28 cellular contexts compared by ENCODE assay signal in the genomic region with DNA sequence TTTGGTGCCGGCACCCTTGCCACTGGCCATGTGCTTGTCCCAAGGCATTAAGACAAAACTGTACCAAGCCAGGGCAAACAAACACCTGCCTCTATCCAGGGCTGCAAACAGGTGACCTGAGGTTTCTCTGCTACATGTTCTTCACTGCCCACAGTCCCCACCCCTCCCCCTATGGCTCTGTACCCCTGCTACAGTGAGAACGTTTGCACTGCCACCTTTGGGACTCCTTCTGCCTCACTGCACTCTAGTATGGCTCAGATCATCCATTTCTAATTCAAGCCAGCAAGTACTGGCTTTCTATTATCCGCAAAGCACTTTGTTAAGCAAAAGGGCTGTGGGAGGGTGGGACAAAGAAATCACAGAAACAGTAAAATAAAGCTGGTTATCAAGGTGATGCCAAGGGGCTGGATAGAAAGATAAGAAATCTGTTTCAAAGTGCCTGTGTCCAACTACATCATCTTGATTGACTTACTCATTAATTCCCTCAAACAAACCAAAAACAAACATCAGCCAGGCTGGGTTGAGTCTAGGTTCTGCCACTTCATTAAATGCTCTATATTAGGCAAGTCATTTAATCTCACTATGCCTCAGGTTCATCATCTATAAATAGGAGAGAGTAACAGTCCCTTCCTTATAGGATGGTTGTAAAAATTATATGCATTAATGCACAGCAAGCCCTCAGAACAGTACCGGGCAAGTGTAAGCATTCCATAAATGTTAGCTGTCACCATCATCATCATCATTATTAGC.
DNase-seq lines count a peak whose midpoint lies in the region; ATAC-seq and TF ChIP-seq lines count a peak whose summit lies in the region.
"Had no signal": no experiment of that assay in that cellular context is flagged by ENCODE, and none has a peak within 500 bp of the region (broad histone marks: within the 10 kb centered on the region; RNA-seq: fewer than 3 reads in every experiment).

No MANE protein-coding gene starts in this region.

- H3K27ac ChIP-seq in ascending aorta (peak overlapping the region; percentile 26 to 52), tibial artery (peak overlapping the region; percentile 35 to 48), tibial nerve (peak overlapping the region in 1 of 4 donors; percentile 64)
- H3K27ac ChIP-seq: skin epidermis, testis had no signal

- intact Hi-C loops in ascending aorta (cut with DNase I) (no loop called here), tibial artery (cut with DNase I; ENCODE audit: low total_unique reads) (loop anchor here (2.0 kb wide), 1 partner anchor 37 kb away; no protein-coding TSS in a partner anchor)

- no peak for TF ChIP-seq POLR2A in tibial nerve (IDR thresholded peaks at IDR 0.05)

- DNase-seq in ascending aorta (ENCODE audit: low spot score in 2 of 2): no peak
- no peak for DNase-seq in glutamatergic neuron
- no peak for DNase-seq in tibial artery
- no peak for DNase-seq in globus pallidus (ENCODE audit: low spot score)
- no peak for DNase-seq in NCI-H1930 (lab: John Stamatoyannopoulos, UW)
- no peak for DNase-seq in tibial nerve (ENCODE audit: low spot score in 2 of 2)
- DNase-seq: activated CD4-positive, alpha-beta T cell treated with anti-CD3 and anti-CD28 coated beads for 4 hours; activated naive CD4-positive, alpha-beta T cell treated with anti-CD3 and anti-CD28 coated beads, Interleukin-2, amount 50 U/mL, for 16 hours; activated T-cell treated with anti-CD3 and anti-CD28 coated beads, Interleukin-2, amount 50 U/mL, for 72 hours; CD4-positive, alpha-beta memory T cell; cerebellar nuclear complex; DMS153; effector CD8-positive, alpha-beta T cell; erythroblast; KBM-7; left cardiac atrium; NCI-H1694 treated with DMSO at 0.1 percent for 48 hours; NCI-H82; nephron progenitor cell; PC-3; posterior cingulate gyrus; SIG-M5; stimulated activated CD4-positive, alpha-beta T cell treated with anti-CD3 and anti-CD28 coated beads, Interleukin-2, amount 100 ng/mL, for 24 hours; testis had no signal

- H3K9me3 Mint-ChIP-seq in glutamatergic neuron (ENCODE audit: unreplicated experiment): peaks cover 1% of the 10 kb centered on the region
- H3K9me3 Mint-ChIP-seq in nephron: no peaks in the 10 kb centered on the region
- H3K9me3 Mint-ChIP-seq: stimulated activated effector memory CD8-positive, alpha-beta T cell treated with anti-CD3 and anti-CD28 coated beads, Interleukin-12 subunit alpha, Interleukin-12 subunit beta, amount 100 ng/mL, for 72 hours had no signal

- H3K36me3 ChIP-seq in ascending aorta (no peaks in the 10 kb centered on the region), tibial artery (no peaks in the 10 kb centered on the region), tibial nerve (no peaks in the 10 kb centered on the region)

- TF ChIP-seq CTCF in ascending aorta (IDR thresholded peaks at IDR 0.05) (no peak), glutamatergic neuron (IDR thresholded peaks at IDR 0.05; ENCODE audit: partially characterized antibody, unreplicated experiment) (no peak), nephron (IDR thresholded peaks at IDR 0.05; ENCODE audit: unreplicated experiment in 3 of 3) (no peak), tibial artery (IDR thresholded peaks at IDR 0.05) (no peak), tibial nerve (IDR thresholded peaks at IDR 0.05) (no peak)

- no peaks in the 10 kb centered on the region for H3K27me3 ChIP-seq in ascending aorta
- no peaks in the 10 kb centered on the region for H3K27me3 ChIP-seq in tibial artery
- no peaks in the 10 kb centered on the region for H3K27me3 ChIP-seq in tibial nerve
- H3K27me3 ChIP-seq: testis had no signal

- H3K4me3 Mint-ChIP-seq in glutamatergic neuron (ENCODE audit: unreplicated experiment) (no peak overlapping the region), nephron (no peak overlapping the region)
- H3K4me3 Mint-ChIP-seq: activated T-cell treated with anti-CD3 and anti-CD28 coated beads, Interleukin-2, amount 50 U/mL, for 72 hours; CD4-positive, alpha-beta memory T cell; nephron progenitor cell; stimulated activated effector memory CD8-positive, alpha-beta T cell treated with anti-CD3 and anti-CD28 coated beads, Interleukin-12 subunit alpha, Interleukin-12 subunit beta, amount 100 ng/mL, for 72 hours had no signal

- no peak for TF ChIP-seq EP300 in tibial nerve (IDR thresholded peaks at IDR 0.05)

- peaks cover 10% of the 10 kb centered on the region for H3K4me1 Mint-ChIP-seq in glutamatergic neuron (ENCODE audit: low read depth, unreplicated experiment)
- H3K4me1 Mint-ChIP-seq in nephron: peaks cover 65% of the 10 kb centered on the region
- H3K4me1 Mint-ChIP-seq: CD4-positive, alpha-beta memory T cell; stimulated activated effector memory CD8-positive, alpha-beta T cell treated with anti-CD3 and anti-CD28 coated beads, Interleukin-12 subunit alpha, Interleukin-12 subunit beta, amount 100 ng/mL, for 72 hours had no signal

- peaks cover 2% of the 10 kb centered on the region for H3K27me3 Mint-ChIP-seq in glutamatergic neuron (ENCODE audit: unreplicated experiment)
- no peaks in the 10 kb centered on the region for H3K27me3 Mint-ChIP-seq in nephron (ENCODE audit: low read depth)

- H3K4me3 ChIP-seq in ascending aorta (no peak overlapping the region), tibial artery (no peak overlapping the region), tibial nerve (no peak overlapping the region)
- H3K4me3 ChIP-seq: skin epidermis, testis had no signal

- H3K36me3 Mint-ChIP-seq in glutamatergic neuron (ENCODE audit: unreplicated experiment): no peaks in the 10 kb centered on the region
- H3K36me3 Mint-ChIP-seq in nephron (ENCODE audit: low read depth): peaks cover 6% of the 10 kb centered on the region
- H3K36me3 Mint-ChIP-seq: CD4-positive, alpha-beta memory T cell; stimulated activated effector memory CD8-positive, alpha-beta T cell treated with anti-CD3 and anti-CD28 coated beads, Interleukin-12 subunit alpha, Interleukin-12 subunit beta, amount 100 ng/mL, for 72 hours had no signal

- H3K4me1 ChIP-seq in ascending aorta: peaks cover 0 to 7% of the 10 kb centered on the region in 2 donors
- peaks cover 0 to 55% (median 13%) of the 10 kb centered on the region in 4 donors for H3K4me1 ChIP-seq in tibial artery
- H3K4me1 ChIP-seq in tibial nerve: peaks cover 0 to 30% (median 4%) of the 10 kb centered on the region in 4 donors
- H3K4me1 ChIP-seq: testis had no signal

- H3K27ac Mint-ChIP-seq in glutamatergic neuron (ENCODE audit: unreplicated experiment) (peak overlapping the region; percentile 35), nephron (peak overlapping the region; percentile 15 to 61 (median 39))
- H3K27ac Mint-ChIP-seq: activated T-cell treated with anti-CD3 and anti-CD28 coated beads, Interleukin-2, amount 50 U/mL, for 72 hours; CD4-positive, alpha-beta memory T cell; nephron progenitor cell; stimulated activated effector memory CD8-positive, alpha-beta T cell treated with anti-CD3 and anti-CD28 coated beads, Interleukin-12 subunit alpha, Interleukin-12 subunit beta, amount 100 ng/mL, for 72 hours had no signal

- WGBS in tibial nerve, 2 donors: 57 to 66% methylated on average over 4 of the region's 4 CpGs

- no peak for ATAC-seq in GM21528 (IDR thresholded peaks at IDR 0.05; ENCODE audit: low FRiP score, unreplicated experiment)
- ATAC-seq: activated T-cell treated with anti-CD3 and anti-CD28 coated beads, Interleukin-2, amount 50 U/mL, for 72 hours; PC-3; stimulated activated effector memory CD8-positive, alpha-beta T cell treated with anti-CD3 and anti-CD28 coated beads, Interleukin-12 subunit alpha, Interleukin-12 subunit beta, amount 100 ng/mL, for 72 hours had no signal

- no peaks in the 10 kb centered on the region for H3K9me3 ChIP-seq in ascending aorta
- no peaks in the 10 kb centered on the region for H3K9me3 ChIP-seq in tibial artery
- H3K9me3 ChIP-seq in tibial nerve: no peaks in the 10 kb centered on the region
- H3K9me3 ChIP-seq: testis had no signal
